In the genomic region with DNA sequence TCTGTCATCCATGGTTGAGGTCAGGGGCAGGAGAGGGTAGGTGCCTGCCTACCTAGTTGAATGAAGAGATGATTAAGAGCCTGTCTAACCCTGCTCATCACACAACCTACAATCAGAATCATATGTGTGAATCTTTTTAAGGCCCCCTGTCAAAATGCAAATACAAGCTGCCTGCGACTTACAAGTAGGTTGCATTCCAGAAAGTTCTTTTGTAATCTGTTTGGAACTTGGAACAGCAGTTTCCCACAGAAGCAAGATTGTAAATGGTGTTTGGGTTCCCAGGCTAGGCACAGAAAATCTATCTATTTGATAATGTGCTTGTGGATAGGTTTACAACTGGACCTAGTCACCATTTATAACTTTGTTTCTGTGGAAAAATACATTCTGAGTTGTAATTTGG, we compare ENCODE assay signal across 19 cellular contexts. TPM values are rescaled to one million over a fixed set of nuclear protein-coding genes. Genes with fewer than 3 reads are reported as not detected.
"Had no signal": no experiment of that assay in that cellular context is flagged by ENCODE, and none has a peak within 500 bp of the region (broad histone marks: within the 10 kb centered on the region; RNA-seq: fewer than 3 reads in every experiment).

No MANE protein-coding gene starts in this region.

- DNase-seq: activated CD4-positive, alpha-beta T cell treated with anti-CD3 and anti-CD28 coated beads, Interleukin-2, amount 10 ng/mL, durations not matched to agents 24 days and 14 days; activated CD4-positive, alpha-beta T cell treated with anti-CD3 and anti-CD28 coated beads, Interleukin-2, amount 50 U/mL, for 4 hours; activated CD8-positive, alpha-beta T cell treated with anti-CD3 and anti-CD28 coated beads for 36 hours; activated effector memory CD4-positive, alpha-beta T cell treated with anti-CD3 and anti-CD28 coated beads, Interleukin-2, amount 50 U/mL, for 16 hours; activated naive CD4-positive, alpha-beta T cell; activated naive CD4-positive, alpha-beta T cell treated with anti-CD3 and anti-CD28 coated beads, Interleukin-2, amount 50 U/mL, for 16 hours; activated naive CD8-positive, alpha-beta T cell treated with anti-CD3 and anti-CD28 coated beads for 36 hours; activated T-cell treated with anti-CD3 and anti-CD28 coated beads, Interleukin-2, amount 50 U/mL, for 1 hour; activated T-cell treated with anti-CD3 and anti-CD28 coated beads, Interleukin-2, amount 50 U/mL, for 72 hours; NCI-H187; NCI-H2171 treated with DMSO at 0.1 percent for 48 hours; NCI-H526 treated with DMSO at 0.1 percent for 48 hours; SJCRH30 had no signal

- H3K36me3 Mint-ChIP-seq: activated naive CD8-positive, alpha-beta T cell treated with anti-CD3 and anti-CD28 coated beads for 36 hours had no signal

- H3K9me3 Mint-ChIP-seq: activated CD4-positive, alpha-beta T cell treated with anti-CD3 and anti-CD28 coated beads, Interleukin-2, amount 10 ng/mL, durations not matched to agents 24 days and 14 days; activated CD8-positive, alpha-beta T cell treated with anti-CD3 and anti-CD28 coated beads for 36 hours; activated naive CD8-positive, alpha-beta T cell treated with anti-CD3 and anti-CD28 coated beads for 36 hours; activated T-cell treated with anti-CD3 and anti-CD28 coated beads, Interleukin-2, amount 50 U/mL, for 72 hours; activated T-helper 17 cell treated with anti-CD3 and anti-CD28 coated beads, Interleukin-2, amount 50 U/mL, for 72 hours; T-helper 1 cell treated with Interleukin-12 subunit alpha and Interleukin-12 subunit beta and Interleukin-4 antibody, amounts not matched to agents 30 μg/mL and 1 μg/mL, for 36 hours; T-helper 2 cell treated with Interferon-gamma antibody and Interleukin-4, amounts not matched to agents 5 μg/mL and 100 μg/mL, for 36 hours had no signal

- H3K27ac ChIP-seq: cardiac muscle cell, SJCRH30, SK-N-MC had no signal

- H3K27ac Mint-ChIP-seq: activated CD4-positive, alpha-beta T cell treated with anti-CD3 and anti-CD28 coated beads, Interleukin-2, amount 10 ng/mL, durations not matched to agents 24 days and 14 days; activated CD8-positive, alpha-beta T cell treated with anti-CD3 and anti-CD28 coated beads for 36 hours; activated naive CD8-positive, alpha-beta T cell treated with anti-CD3 and anti-CD28 coated beads for 36 hours; activated T-cell treated with anti-CD3 and anti-CD28 coated beads, Interleukin-2, amount 50 U/mL, for 72 hours; activated T-helper 17 cell treated with anti-CD3 and anti-CD28 coated beads, Interleukin-2, amount 50 U/mL, for 72 hours; T-helper 1 cell treated with Interleukin-12 subunit alpha and Interleukin-12 subunit beta and Interleukin-4 antibody, amounts not matched to agents 30 μg/mL and 1 μg/mL, for 36 hours; T-helper 2 cell treated with Interferon-gamma antibody and Interleukin-4, amounts not matched to agents 5 μg/mL and 100 μg/mL, for 36 hours had no signal

- H3K4me1 Mint-ChIP-seq: activated T-helper 17 cell treated with anti-CD3 and anti-CD28 coated beads, Interleukin-2, amount 50 U/mL, for 72 hours had no signal

- H3K27me3 ChIP-seq: SJCRH30 had no signal

- H3K9me3 ChIP-seq: SJCRH30 had no signal

- H3K4me3 ChIP-seq: cardiac muscle cell, K562, SJCRH30, SK-N-MC had no signal

- H3K36me3 ChIP-seq: cardiac muscle cell had no signal

- H3K4me3 Mint-ChIP-seq: activated CD4-positive, alpha-beta T cell treated with anti-CD3 and anti-CD28 coated beads, Interleukin-2, amount 10 ng/mL, durations not matched to agents 24 days and 14 days; activated CD8-positive, alpha-beta T cell treated with anti-CD3 and anti-CD28 coated beads for 36 hours; activated naive CD8-positive, alpha-beta T cell treated with anti-CD3 and anti-CD28 coated beads for 36 hours; activated T-cell treated with anti-CD3 and anti-CD28 coated beads, Interleukin-2, amount 50 U/mL, for 72 hours; activated T-helper 17 cell treated with anti-CD3 and anti-CD28 coated beads, Interleukin-2, amount 50 U/mL, for 72 hours; T-helper 1 cell treated with Interleukin-12 subunit alpha and Interleukin-12 subunit beta and Interleukin-4 antibody, amounts not matched to agents 30 μg/mL and 1 μg/mL, for 36 hours; T-helper 2 cell treated with Interferon-gamma antibody and Interleukin-4, amounts not matched to agents 5 μg/mL and 100 μg/mL, for 36 hours had no signal

RNA-seq across cellular contexts. Expression of gene LIPG, which starts 4.4 kb away (rescaled TPM):
- total RNA-seq: activated T-helper 17 cell treated with anti-CD3 and anti-CD28 coated beads, Interleukin-2, amount 50 U/mL, for 72 hours had no signal
